Comparison of ENCODE assay signal across 19 cellular contexts in the genomic region with DNA sequence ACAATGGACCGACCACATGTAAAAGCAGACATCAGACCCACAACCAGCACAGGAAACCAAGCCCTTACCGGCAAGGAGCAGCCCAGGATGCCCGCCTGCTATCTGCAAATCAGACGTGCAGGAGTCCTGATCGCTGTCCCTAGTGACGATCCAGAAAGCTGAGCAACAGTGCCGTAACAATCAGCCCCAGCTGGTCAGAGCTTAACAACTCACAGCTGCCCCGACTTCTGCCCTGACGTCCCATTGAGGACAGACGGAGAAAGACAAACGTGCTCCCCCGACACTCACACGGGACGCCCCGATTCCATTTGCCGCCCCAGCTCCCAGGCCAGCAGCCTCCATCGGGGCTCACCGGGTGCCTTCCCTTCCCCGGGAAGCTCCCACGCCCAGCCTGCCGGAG. TPM values are rescaled to one million over a fixed set of nuclear protein-coding genes. Genes with fewer than 3 reads are reported as not detected.
DNase-seq lines count a peak whose midpoint lies in the region; ATAC-seq, FAIRE-seq and TF ChIP-seq lines count a peak whose summit lies in the region.
"Had no signal": no experiment of that assay in that cellular context is flagged by ENCODE, and none has a peak within 500 bp of the region (broad histone marks: within the 10 kb centered on the region; RNA-seq: fewer than 3 reads in every experiment).

No MANE protein-coding gene starts in this region.

- no peaks in the 10 kb centered on the region for H4K20me1 ChIP-seq in HepG2 (ENCODE audit: insufficient read depth, low read length)

- no peaks in the 10 kb centered on the region for H3K4me1 ChIP-seq in HepG2 (ENCODE audit: insufficient read depth, low read length)
- H3K4me1 ChIP-seq: upper lobe of left lung had no signal

- TF ChIP-seq RAD21 in HepG2 (CRISPR knock-in tag; IDR thresholded peaks at IDR 0.05): no peak

- no peak overlapping the region for H3K9ac ChIP-seq in HepG2 (ENCODE audit: insufficient read depth, low read depth, low read length)

- TF ChIP-seq EP300 in HepG2 (IDR thresholded peaks at IDR 0.05; ENCODE audit: low read depth in 2 of 2, low read length in 2 of 2): no peak
- TF ChIP-seq EP300 in HepG2 (CRISPR knock-in tag; IDR thresholded peaks at IDR 0.05; ENCODE audit: borderline replicate concordance): no peak

- intact Hi-C loops in HepG2 (cut with micrococcal nuclease; ENCODE audit: unreplicated experiment): no loop called here

- H3K27ac ChIP-seq in WERI-Rb-1: no peak overlapping the region
- no peak overlapping the region for H3K27ac ChIP-seq in HepG2 (ENCODE audit: extremely low read length, insufficient read depth, low read length)
- H3K27ac ChIP-seq: cardiac muscle cell, upper lobe of left lung had no signal

- TF ChIP-seq CTCF in WERI-Rb-1 (IDR thresholded peaks at IDR 0.05; ENCODE audit: low read depth, low read length) (no peak), HepG2 (CRISPR knock-in tag; IDR thresholded peaks at IDR 0.05) (no peak)

- H3K27me3 ChIP-seq in WERI-Rb-1 (ENCODE audit: insufficient read depth, low read depth, severe bottlenecking): no peaks in the 10 kb centered on the region
- peaks cover 4 to 60% of the 10 kb centered on the region in 2 experiments; a peak in 4 of 5 replicates for H3K27me3 ChIP-seq in HepG2 (ENCODE audit: control insufficient read depth in 1 of 2, insufficient read depth in 2 of 2, low read length in 2 of 2)
- H3K27me3 ChIP-seq: cardiac muscle cell, upper lobe of left lung had no signal

- DNase-seq in AG20443 (ENCODE audit: low spot score) (peak; percentile 54), EH (ENCODE audit: low read depth) (peak; percentile 47), WERI-Rb-1 (peak; percentile 61), HepG2 (ENCODE audit: low spot score) (no peak), NCI-H446 treated with DMSO at 0.1 percent for 48 hours (lab: John Stamatoyannopoulos, UW) (no peak)
- DNase-seq: activated CD4-positive, alpha-beta memory T cell treated with anti-CD3 and anti-CD28 coated beads, Interleukin-2, amount 10 ng/mL, durations not matched to agents 7 days and 5 days; activated naive CD4-positive, alpha-beta T cell treated with anti-CD3 and anti-CD28 coated beads, Interleukin-2, amount 50 U/mL, for 16 hours; activated T-cell treated with anti-CD3 and anti-CD28 coated beads, Interleukin-2, amount 50 U/mL, for 1 hour; DMS153; kidney glomerular epithelial cell; mammary epithelial cell; NCI-H1436 had no signal

- POLR2A ChIA-PET in HepG2 (lab: Yijun Ruan, JAX): no interaction called here

- no peak overlapping the region for H3K4me3 ChIP-seq in WERI-Rb-1 (ENCODE audit: low read depth, low read length)
- no peak overlapping the region for H3K4me3 ChIP-seq in HepG2 (replicated peaks in 1 of 3; ENCODE audit: insufficient read depth in 1 of 3, low read depth in 2 of 3, low read length in 3 of 3)
- H3K4me3 ChIP-seq: cardiac muscle cell, upper lobe of left lung had no signal

- H3K79me2 ChIP-seq in HepG2 (ENCODE audit: insufficient read depth, low read length): no peaks in the 10 kb centered on the region

- no peak for TF ChIP-seq POLR2A in HepG2 (IDR thresholded peaks at IDR 0.05; ENCODE audit: insufficient read depth in 1 of 2, low read depth in 2 of 2, low read length in 2 of 2)

- in situ Hi-C loops in HepG2 (cut with HindIII; ENCODE audit: extremely low pct_ligation_motif_present, low pct_unique_long_range_greater_than_20kb): no loop called here

- CTCF ChIA-PET in HepG2 (lab: Yijun Ruan, JAX; ENCODE audit: low intra/inter-chr PET ratio, low total read pairs): no interaction called here

- 28% methylated on average over 12 of the region's 21 CpGs for WGBS in HepG2 (ENCODE audit: low lambda C conversion rate)

- no TSS peak for BruUV-seq in HepG2 (replicated peaks; lab: Mats Ljungman, UMichigan)

- H3K4me2 ChIP-seq in HepG2 (ENCODE audit: low read depth, low read length): no peak overlapping the region

- H3K36me3 ChIP-seq in WERI-Rb-1 (no peaks in the 10 kb centered on the region), HepG2 (replicated peaks in 1 of 2; ENCODE audit: control insufficient read depth in 1 of 2, insufficient read depth in 2 of 2, low read length in 2 of 2) (no peaks in the 10 kb centered on the region)
- H3K36me3 ChIP-seq: cardiac muscle cell, upper lobe of left lung had no signal

- no peak overlapping the region for H2AFZ ChIP-seq in HepG2 (ENCODE audit: low read length)

- H3K9me3 ChIP-seq in WERI-Rb-1 (ENCODE audit: severe bottlenecking): no peaks in the 10 kb centered on the region
- H3K9me3 ChIP-seq in HepG2 (ENCODE audit: low read length): no peaks in the 10 kb centered on the region
- H3K9me3 ChIP-seq: upper lobe of left lung had no signal

- ATAC-seq in HepG2 (no peak), HG03045 (IDR thresholded peaks at IDR 0.05; ENCODE audit: unreplicated experiment) (no peak), HG03039 (IDR thresholded peaks at IDR 0.05; ENCODE audit: unreplicated experiment) (no peak), HG03565 (IDR thresholded peaks at IDR 0.05; ENCODE audit: unreplicated experiment) (no peak)
- ATAC-seq: activated CD4-positive, CD25-positive, alpha-beta regulatory T cell treated with anti-CD3 and anti-CD28 coated beads, Interleukin-2, amount 50 U/mL, for 24 hours; Right ventricle myocardium inferior had no signal

- FAIRE-seq in HepG2 (lab: Jason Lieb, UNC): no peak

TF ChIP-seq in HepG2, 621 proteins besides CTCF, POLR2A, EP300 and RAD21 (continues in another document):
- TF ChIP-seq, protein P1, sequence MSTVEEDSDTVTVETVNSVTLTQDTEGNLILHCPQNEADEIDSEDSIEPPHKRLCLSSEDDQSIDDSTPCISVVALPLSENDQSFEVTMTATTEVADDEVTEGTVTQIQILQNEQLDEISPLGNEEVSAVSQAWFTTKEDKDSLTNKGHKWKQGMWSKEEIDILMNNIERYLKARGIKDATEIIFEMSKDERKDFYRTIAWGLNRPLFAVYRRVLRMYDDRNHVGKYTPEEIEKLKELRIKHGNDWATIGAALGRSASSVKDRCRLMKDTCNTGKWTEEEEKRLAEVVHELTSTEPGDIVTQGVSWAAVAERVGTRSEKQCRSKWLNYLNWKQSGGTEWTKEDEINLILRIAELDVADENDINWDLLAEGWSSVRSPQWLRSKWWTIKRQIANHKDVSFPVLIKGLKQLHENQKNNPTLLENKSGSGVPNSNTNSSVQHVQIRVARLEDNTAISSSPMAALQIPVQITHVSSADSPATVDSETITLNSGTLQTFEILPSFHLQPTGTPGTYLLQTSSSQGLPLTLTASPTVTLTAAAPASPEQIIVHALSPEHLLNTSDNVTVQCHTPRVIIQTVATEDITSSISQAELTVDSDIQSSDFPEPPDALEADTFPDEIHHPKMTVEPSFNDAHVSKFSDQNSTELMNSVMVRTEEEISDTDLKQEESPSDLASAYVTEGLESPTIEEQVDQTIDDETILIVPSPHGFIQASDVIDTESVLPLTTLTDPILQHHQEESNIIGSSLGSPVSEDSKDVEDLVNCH (CRISPR knock-in tag; IDR thresholded peaks at IDR 0.05): no peak

RNA-seq across cellular contexts. Expression of gene PXDN, which starts 39.8 kb away (rescaled TPM):
- total RNA-seq in HepG2 (2016; rRNA removed; fragmentation: Illumina TruSeq; extraction: Trizol): not detected in 2 replicates
- total RNA-seq in HepG2 (2016; cell fraction: cytosol; rRNA removed; fragmentation: Illumina TruSeq; extraction: Trizol; ENCODE audit: low read depth): not detected in 2 replicates
- total RNA-seq in HepG2 (2016; cell fraction: insoluble cytoplasmic fraction; rRNA removed; fragmentation: Illumina TruSeq; extraction: Trizol): not detected in 2 replicates
- total RNA-seq in HepG2 (2016; cell fraction: membrane; rRNA removed; fragmentation: Illumina TruSeq; extraction: Trizol): not detected in 2 replicates
- not detected in 2 replicates for total RNA-seq in HepG2 (2016; cell fraction: nucleus; rRNA removed; fragmentation: Illumina TruSeq; extraction: Trizol)
- polyA plus RNA-seq in HepG2 (2011; rRNA removed): not detected in 2 replicates
- 0.04 TPM in 1 of 2 replicates, not detected in the other for polyA plus RNA-seq in HepG2 (2011; cell fraction: cytosol; rRNA removed)
- not detected in 2 replicates for polyA plus RNA-seq in HepG2 (2011; cell fraction: nucleus; rRNA removed)
- polyA plus RNA-seq in HepG2 (2012): not detected in 2 replicates
- polyA plus RNA-seq in HepG2 (2016; cell fraction: cytosol; fragmentation: Illumina TruSeq; extraction: Trizol; ENCODE audit: low read depth): not detected in 2 replicates
- polyA plus RNA-seq in HepG2 (2016; cell fraction: insoluble cytoplasmic fraction; fragmentation: Illumina TruSeq; extraction: Trizol; ENCODE audit: low read depth): not detected in 2 replicates
- not detected in 2 replicates for polyA plus RNA-seq in HepG2 (2016; cell fraction: membrane; fragmentation: Illumina TruSeq; extraction: Trizol; ENCODE audit: low read depth)
- polyA plus RNA-seq in HepG2 (2016; cell fraction: nucleus; fragmentation: Illumina TruSeq; extraction: Trizol; ENCODE audit: insufficient read depth, low read depth): not detected in 2 replicates
- polyA minus RNA-seq in HepG2 (2011; rRNA and poly(A)+ RNA removed; ENCODE audit: low replicate concordance): 8.0 TPM in 1 of 2 replicates, not detected in the other
- polyA minus RNA-seq in HepG2 (2011; cell fraction: cytosol; rRNA and poly(A)+ RNA removed): 0.53 TPM in 1 of 2 replicates, not detected in the other
- 0.26 TPM in 1 of 2 replicates, not detected in the other for polyA minus RNA-seq in HepG2 (2011; cell fraction: nucleus; rRNA and poly(A)+ RNA removed)
- total RNA-seq: activated CD4-positive, alpha-beta memory T cell treated with anti-CD3 and anti-CD28 coated beads, Interleukin-2, amount 10 ng/mL, durations not matched to agents 7 days and 5 days had no signal

Comparison
In these comparisons a context has a peak if more than half of its experiments do, and no peak if none do; other contexts are left out.
1. DNase-seq: peak in AG20443 (single experiment), EH (single experiment) and WERI-Rb-1 (single experiment); none in HepG2 (single experiment) and NCI-H446 treated with DMSO at 0.1 percent for 48 hours (single experiment).